In genomic region chr13:21225082-21225481, GRCh38 we compare ENCODE assay signal across 21 cellular contexts. TPM values are rescaled to one million over a fixed set of nuclear protein-coding genes. Genes with fewer than 3 reads are reported as not detected.
DNase-seq lines count a peak whose midpoint lies in the region; ATAC-seq and TF ChIP-seq lines count a peak whose summit lies in the region.
"Had no signal": no experiment of that assay in that cellular context is flagged by ENCODE, and none has a peak within 500 bp of the region (broad histone marks: within the 10 kb centered on the region; RNA-seq: fewer than 3 reads in every experiment).

No MANE protein-coding gene starts in this region.

- DNase-seq in NCI-H748 (lab: John Stamatoyannopoulos, UW; ENCODE audit: unreplicated experiment) (peak; percentile 31), NCI-H748 treated with DMSO at 0.1 percent for 48 hours (lab: John Stamatoyannopoulos, UW) (no peak), DMS79 (lab: John Stamatoyannopoulos, UW) (peak; percentile 53), DMS79 treated with DMSO at 0.1 percent for 48 hours (lab: John Stamatoyannopoulos, UW) (peak; percentile 39), lung (ENCODE audit: low spot score) (peak; percentile 22), iPS-NIHi7 (ENCODE audit: extremely low spot score) (no peak), WERI-Rb-1 (no peak)
- DNase-seq: 8988T; ACHN; BE2C; C1 segment of cervical spinal cord; CD4-positive, alpha-beta memory T cell; CD4-positive, CD25-positive, alpha-beta regulatory T cell; CD8-positive, alpha-beta memory T cell; COR-L47; DMS 273 treated with DMSO at 0.1 percent for 48 hours; DMS153; DMS53; GDM1 had no signal

- H3K36me3 ChIP-seq in lung (ENCODE audit: control insufficient read depth in 2 of 2, insufficient read depth in 2 of 2, low read length in 2 of 2) = no peaks in the 10 kb centered on the region
- H3K36me3 ChIP-seq in WERI-Rb-1 = no peaks in the 10 kb centered on the region
- H3K36me3 ChIP-seq: BE2C, BLaER1 had no signal

- peaks cover 0 to 2% of the 10 kb centered on the region in 2 donors for H3K4me1 ChIP-seq in lung (ENCODE audit: control insufficient read depth in 2 of 2, insufficient read depth in 2 of 2, low read length in 2 of 2)
- H3K4me1 ChIP-seq: BE2C had no signal

- TF ChIP-seq CTCF in lung (IDR thresholded peaks at IDR 0.05; ENCODE audit: control extremely low read depth, extremely low read depth) (no peak), WERI-Rb-1 (IDR thresholded peaks at IDR 0.05; ENCODE audit: low read depth, low read length) (no peak)

- H3K4me3 ChIP-seq in lung (no peak overlapping the region), WERI-Rb-1 (ENCODE audit: low read depth, low read length) (no peak overlapping the region)
- H3K4me3 ChIP-seq: BLaER1, GM12878 had no signal

- ATAC-seq in lung (ENCODE audit: insufficient read depth, low FRiP score) = no peak
- ATAC-seq: GM12878 had no signal

- H3K27me3 ChIP-seq in lung (ENCODE audit: control insufficient read depth, insufficient read depth) (no peaks in the 10 kb centered on the region), WERI-Rb-1 (ENCODE audit: insufficient read depth, low read depth, severe bottlenecking) (no peaks in the 10 kb centered on the region)
- H3K27me3 ChIP-seq: BE2C, BLaER1 had no signal

- H3K27ac ChIP-seq in lung (ENCODE audit: low read depth in 1 of 2, low read length in 1 of 2) (no peak overlapping the region), WERI-Rb-1 (no peak overlapping the region)
- H3K27ac ChIP-seq: BLaER1 had no signal

- H3K9me3 ChIP-seq in lung (ENCODE audit: control insufficient read depth in 2 of 2, insufficient read depth in 1 of 2, low read length in 1 of 2) (peaks cover 5 to 9% of the 10 kb centered on the region in 2 donors), WERI-Rb-1 (ENCODE audit: severe bottlenecking) (peaks cover 4% of the 10 kb centered on the region)
- H3K9me3 ChIP-seq: BE2C had no signal

- 79 to 91% methylated on average over 6 of the region's 6 CpGs for WGBS in lung, 2 donors

RNA-seq across cellular contexts. Expression of gene MRPL57, which starts 48.6 kb away (rescaled TPM):
- total RNA-seq in lung = 10 to 100 TPM; 14.8 to 20.5 TPM
- 10 to 100 TPM; 20.5 to 39.5 TPM for polyA plus RNA-seq in lung

RNA-seq across cellular contexts. Expression of gene SKA3, which starts 48.7 kb away (rescaled TPM):
- 1 to 10 TPM; 1.8 to 3.2 TPM for total RNA-seq in lung
- 1 to 10 TPM in 1 of 2 donors, under 1 TPM in 1; 0.50 to 1.9 TPM for polyA plus RNA-seq in lung
- polyA plus RNA-seq: CD8-positive, alpha-beta memory T cell had no signal

Comparison
In these comparisons a context has a peak if more than half of its experiments do, and no peak if none do; other contexts are left out.
1. DNase-seq: peak in NCI-H748 (single experiment), DMS79 (single experiment), DMS79 treated with DMSO at 0.1 percent for 48 hours (single experiment) and lung (single experiment); none in NCI-H748 treated with DMSO at 0.1 percent for 48 hours (single experiment), iPS-NIHi7 (single experiment) and WERI-Rb-1 (single experiment).